In the genomic region with DNA sequence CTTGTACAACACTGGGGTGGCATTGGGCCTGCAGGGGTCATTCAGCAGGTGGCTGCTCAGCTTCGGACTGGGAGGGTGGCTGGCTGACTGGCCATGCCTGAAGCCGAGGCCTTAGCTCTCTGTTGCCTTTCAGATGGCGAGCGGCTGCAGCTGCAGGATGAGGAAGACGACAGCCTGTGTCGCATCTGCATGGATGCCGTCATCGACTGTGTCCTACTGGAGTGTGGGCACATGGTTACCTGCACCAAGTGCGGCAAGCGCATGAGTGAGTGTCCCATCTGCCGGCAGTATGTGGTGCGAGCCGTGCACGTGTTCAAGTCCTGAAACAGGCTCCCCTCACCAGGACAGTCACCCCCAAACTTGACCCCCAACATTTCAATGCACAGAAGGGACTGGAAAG, we compare ENCODE assay signal across 24 cellular contexts. TPM values are rescaled to one million over a fixed set of nuclear protein-coding genes. Genes with fewer than 3 reads are reported as not detected.
DNase-seq lines count a peak whose midpoint lies in the region; ATAC-seq and TF ChIP-seq lines count a peak whose summit lies in the region.
"Had no signal": no experiment of that assay in that cellular context is flagged by ENCODE, and none has a peak within 500 bp of the region (broad histone marks: within the 10 kb centered on the region; RNA-seq: fewer than 3 reads in every experiment).

No MANE protein-coding gene starts in this region.

- ATAC-seq in GM23338 (no peak), GM18909 (IDR thresholded peaks at IDR 0.05; ENCODE audit: poor library complexity, unreplicated experiment) (no peak)
- ATAC-seq: left lobe of liver; natural killer cell treated with Interleukin-12 subunit alpha and Interleukin-12 subunit beta and Interleukin-15 and Interleukin-18, amount 100 ng/mL, for 72 hours; pancreas; SK-N-SH treated with all-trans-retinoic acid at 6 μM for 48 hours; stimulated activated effector memory CD8-positive, alpha-beta T cell treated with anti-CD3 and anti-CD28 coated beads, Interleukin-12 subunit alpha, Interleukin-12 subunit beta, amount 100 ng/mL, for 72 hours had no signal

- TF ChIP-seq POLR2A in esophagus muscularis mucosa (IDR thresholded peaks at IDR 0.05; ENCODE audit: low read depth) = no peak
- no peak for TF ChIP-seq POLR2A in prostate gland (IDR thresholded peaks at IDR 0.05)

- H3F3A ChIP-seq in GM23338 (replicated peaks; ENCODE audit: low read depth) = peaks cover 18% of the 10 kb centered on the region

- TF ChIP-seq EP300 in esophagus muscularis mucosa (IDR thresholded peaks at IDR 0.05) = no peak

- no peak overlapping the region for H3K4ac ChIP-seq in trophoblast cell (ENCODE audit: low read depth, low read length)

- WGBS in esophagus muscularis mucosa = 91% methylated on average over 14 of the region's 14 CpGs
- WGBS in trophoblast cell (ENCODE audit: extremely low coverage, insufficient coverage, insufficient read length) = no CpG with 5 or more reads among the region's 14 CpGs
- WGBS in prostate gland = 94% methylated on average over 12 of the region's 14 CpGs

- no peak overlapping the region for H3K4me2 ChIP-seq in GM23338
- no peak overlapping the region for H3K4me2 ChIP-seq in trophoblast cell (ENCODE audit: low read length)

- H3K79me1 ChIP-seq in trophoblast cell (ENCODE audit: low read length) = no peaks in the 10 kb centered on the region

- no peak overlapping the region for H2BK5ac ChIP-seq in trophoblast cell (ENCODE audit: low read depth, low read length, poor library complexity)

- H4K91ac ChIP-seq in trophoblast cell (ENCODE audit: low read depth, low read length) = no peak overlapping the region

- H3K27me3 ChIP-seq in GM23338 (ENCODE audit: insufficient read depth) = no peaks in the 10 kb centered on the region
- H3K27me3 ChIP-seq in esophagus muscularis mucosa = no peaks in the 10 kb centered on the region
- H3K27me3 ChIP-seq in trophoblast cell (ENCODE audit: insufficient read depth, low read length) = no peaks in the 10 kb centered on the region
- H3K27me3 ChIP-seq in prostate gland (replicated peaks; ENCODE audit: insufficient read depth) = no peaks in the 10 kb centered on the region
- H3K27me3 ChIP-seq: pancreas had no signal

- no peak overlapping the region for H4K8ac ChIP-seq in trophoblast cell (ENCODE audit: low read depth, low read length)

- H3K79me2 ChIP-seq in GM23338 (replicated peaks; ENCODE audit: insufficient read depth) = no peaks in the 10 kb centered on the region; the same call in 1 of the 2 replicates
- H3K79me2 ChIP-seq in trophoblast cell (ENCODE audit: control insufficient read depth, insufficient read depth, low read length, poor library complexity) = no peaks in the 10 kb centered on the region

- peaks cover 47% of the 10 kb centered on the region for H3K4me1 Mint-ChIP-seq in CD14-positive monocyte
- no peaks in the 10 kb centered on the region for H3K4me1 Mint-ChIP-seq in GM23338
- H3K4me1 Mint-ChIP-seq: stimulated activated effector memory CD8-positive, alpha-beta T cell treated with anti-CD3 and anti-CD28 coated beads, Interleukin-12 subunit alpha, Interleukin-12 subunit beta, amount 100 ng/mL, for 72 hours had no signal

- H3K27ac ChIP-seq in GM23338 (ENCODE audit: low read depth) = peak overlapping the region; percentile 10; the same call in 1 of the 2 replicates
- peak overlapping the region; percentile 65 to 83 (median 80) for H3K27ac ChIP-seq in esophagus muscularis mucosa (replicated peaks in 1 of 4)
- no peak overlapping the region for H3K27ac ChIP-seq in trophoblast cell (ENCODE audit: low read depth, low read length)
- H3K27ac ChIP-seq in prostate gland = no peak overlapping the region
- H3K27ac ChIP-seq: pancreas had no signal

- H2BK120ac ChIP-seq in trophoblast cell (ENCODE audit: insufficient read depth, low read length, poor library complexity) = no peak overlapping the region

- H3K4me3 Mint-ChIP-seq in CD14-positive monocyte (no peak overlapping the region), GM23338 (no peak overlapping the region)
- H3K4me3 Mint-ChIP-seq: activated B cell treated with CpG ODN at 0.5 μM for 24 hours; activated naive CD4-positive, alpha-beta T cell treated with anti-CD3 and anti-CD28 coated beads for 36 hours; CD4-positive, alpha-beta memory T cell; natural killer cell treated with Interleukin-12 subunit alpha and Interleukin-12 subunit beta and Interleukin-15 and Interleukin-18, amount 100 ng/mL, for 72 hours; stimulated activated effector memory CD8-positive, alpha-beta T cell treated with anti-CD3 and anti-CD28 coated beads, Interleukin-12 subunit alpha, Interleukin-12 subunit beta, amount 100 ng/mL, for 72 hours had no signal

- H3K36me3 Mint-ChIP-seq in CD14-positive monocyte = peaks cover 64 to 79% of the 10 kb centered on the region in 2 donors
- peaks cover 93% of the 10 kb centered on the region for H3K36me3 Mint-ChIP-seq in GM23338 (ENCODE audit: low read depth)

- no peak overlapping the region for H2AK5ac ChIP-seq in trophoblast cell (ENCODE audit: low read length)

- H3K27me3 Mint-ChIP-seq in CD14-positive monocyte (ENCODE audit: low read depth in 3 of 3) (no peaks in the 10 kb centered on the region), GM23338 (ENCODE audit: insufficient read depth, low read depth, poor library complexity) (peaks cover 5% of the 10 kb centered on the region)
- H3K27me3 Mint-ChIP-seq: activated B cell treated with CpG ODN at 0.5 μM for 24 hours; CD4-positive, alpha-beta memory T cell; natural killer cell treated with Interleukin-12 subunit alpha and Interleukin-12 subunit beta and Interleukin-15 and Interleukin-18, amount 100 ng/mL, for 72 hours had no signal

- no peak overlapping the region for H4K12ac ChIP-seq in trophoblast cell (ENCODE audit: low read depth, low read length)

- no peak overlapping the region for H3K18ac ChIP-seq in trophoblast cell (ENCODE audit: low read length)

- peak overlapping the region; percentile 7 for H3K9ac ChIP-seq in trophoblast cell (ENCODE audit: low read length)

- TF ChIP-seq CTCF in CD14-positive monocyte (IDR thresholded peaks at IDR 0.05) (no peak), GM23338 (conservative IDR thresholded peaks at IDR 0.05; ENCODE audit: low read depth in 2 of 2) (no peak), esophagus muscularis mucosa (IDR thresholded peaks at IDR 0.05) (no peak), prostate gland (IDR thresholded peaks at IDR 0.05) (no peak)

- intact Hi-C loops in CD14-positive monocyte (cut with micrococcal nuclease) (loop anchor here in 1 of 2 donors (10.0 kb wide), 1 partner anchor 148 kb away; no protein-coding TSS in a partner anchor), esophagus muscularis mucosa (cut with DNase I) (no loop called here), prostate gland (cut with DNase I) (no loop called here)

- H4K20me1 ChIP-seq in GM23338 (replicated peaks; ENCODE audit: insufficient read depth) = peaks cover 27% of the 10 kb centered on the region

- no peaks in the 10 kb centered on the region for H3K9me2 ChIP-seq in GM23338 (ENCODE audit: insufficient read depth)

- DNase-seq in CD14-positive monocyte (ENCODE audit: low spot score) (no peak), GM23338 (ENCODE audit: low spot score) (no peak), esophagus muscularis mucosa (ENCODE audit: extremely low spot score) (no peak), trophoblast cell (no peak), prostate gland (ENCODE audit: low spot score) (no peak), cortex of kidney (lab: John Stamatoyannopoulos, UW) (no peak), COR-L47 (lab: John Stamatoyannopoulos, UW) (no peak)
- DNase-seq: activated B cell treated with CpG ODN at 0.5 μM for 24 hours; activated CD4-positive, alpha-beta T cell treated with anti-CD3 and anti-CD28 coated beads, Interleukin-2, amount 50 U/mL, for 48 hours; activated naive CD4-positive, alpha-beta T cell treated with anti-CD3 and anti-CD28 coated beads for 36 hours; activated T-cell treated with anti-CD3 and anti-CD28 coated beads, Interleukin-2, amount 50 U/mL, for 1 hour; amniotic stem cell; CD4-positive, alpha-beta memory T cell; H7; NCI-H1436 treated with DMSO at 0.1 percent for 48 hours; NCI-H524 treated with DMSO at 0.1 percent for 48 hours; pancreas; RPMI8226; T-helper 9 cell had no signal

- H3K23ac ChIP-seq in trophoblast cell (ENCODE audit: low read length) = no peak overlapping the region

- H3K27ac Mint-ChIP-seq in CD14-positive monocyte = peak overlapping the region; percentile 7 to 95 (median 83)
- H3K27ac Mint-ChIP-seq in GM23338 = no peak overlapping the region
- H3K27ac Mint-ChIP-seq: activated naive CD4-positive, alpha-beta T cell treated with anti-CD3 and anti-CD28 coated beads for 36 hours; natural killer cell treated with Interleukin-12 subunit alpha and Interleukin-12 subunit beta and Interleukin-15 and Interleukin-18, amount 100 ng/mL, for 72 hours had no signal

- H3K36me3 ChIP-seq in GM23338 (ENCODE audit: insufficient read depth) (peaks cover 46% of the 10 kb centered on the region), esophagus muscularis mucosa (peaks cover 11 to 95% (median 79%) of the 10 kb centered on the region in 4 donors), trophoblast cell (ENCODE audit: control insufficient read depth in 1 of 2, insufficient read depth in 2 of 2, low read length in 2 of 2) (peaks cover 30 to 64% of the 10 kb centered on the region in 2 experiments), prostate gland (no peaks in the 10 kb centered on the region)

- H3K9me3 Mint-ChIP-seq in CD14-positive monocyte (peaks cover 0 to 9% (median 5%) of the 10 kb centered on the region in 7 donors), GM23338 (no peaks in the 10 kb centered on the region)
- H3K9me3 Mint-ChIP-seq: activated B cell treated with CpG ODN at 0.5 μM for 24 hours; activated naive CD4-positive, alpha-beta T cell treated with anti-CD3 and anti-CD28 coated beads for 36 hours; CD4-positive, alpha-beta memory T cell; natural killer cell treated with Interleukin-12 subunit alpha and Interleukin-12 subunit beta and Interleukin-15 and Interleukin-18, amount 100 ng/mL, for 72 hours; stimulated activated effector memory CD8-positive, alpha-beta T cell treated with anti-CD3 and anti-CD28 coated beads, Interleukin-12 subunit alpha, Interleukin-12 subunit beta, amount 100 ng/mL, for 72 hours had no signal

- H3K4me1 ChIP-seq in GM23338 (ENCODE audit: insufficient read depth) (no peaks in the 10 kb centered on the region), esophagus muscularis mucosa (peaks cover 29 to 51% (median 45%) of the 10 kb centered on the region in 4 donors), trophoblast cell (ENCODE audit: control insufficient read depth in 1 of 2, insufficient read depth in 2 of 2, low read length in 2 of 2) (no peaks in the 10 kb centered on the region), prostate gland (replicated peaks) (no peaks in the 10 kb centered on the region)
- H3K4me1 ChIP-seq: pancreas had no signal

- no peak overlapping the region for H3K14ac ChIP-seq in trophoblast cell (ENCODE audit: low read length)

- no peaks in the 10 kb centered on the region for H3K9me3 ChIP-seq in esophagus muscularis mucosa
- no peaks in the 10 kb centered on the region for H3K9me3 ChIP-seq in trophoblast cell (ENCODE audit: insufficient read depth, low read depth, low read length)
- H3K9me3 ChIP-seq in prostate gland = no peaks in the 10 kb centered on the region
- H3K9me3 ChIP-seq: pancreas had no signal

- H3K4me3 ChIP-seq in GM23338 (no peak overlapping the region), esophagus muscularis mucosa (no peak overlapping the region), trophoblast cell (ENCODE audit: low read depth, low read length) (peak overlapping the region; percentile 25), prostate gland (no peak overlapping the region)
- H3K4me3 ChIP-seq: pancreas had no signal

- H2BK12ac ChIP-seq in trophoblast cell (ENCODE audit: low read length) = no peak overlapping the region

- H2AFZ ChIP-seq in GM23338 (no peak overlapping the region), trophoblast cell (ENCODE audit: insufficient read depth, low read length, poor library complexity) (no peak overlapping the region)

RNA-seq across cellular contexts. Expression of a gene that starts 23.3 kb away (rescaled TPM):
- polyA plus RNA-seq in CD14-positive monocyte = 10 to 100 TPM; 15.5 to 23.8 TPM
- 50.1 and 63.3 TPM in 2 replicates for total RNA-seq in GM23338 (2014; rRNA removed; shearing (Covaris generic))
- polyA plus RNA-seq in GM23338 (2016; fragmentation: Nextera tagmentation; extraction: Ambion mirVana) = 47.1 and 47.2 TPM in 2 replicates
- total RNA-seq in esophagus muscularis mucosa = 10 to 100 TPM; 39.6 to 69.9 (median 46.6) TPM
- polyA plus RNA-seq in trophoblast cell (2013) = 28.3 and 31.1 TPM in 2 replicates
- total RNA-seq in prostate gland = 10 to 100 TPM; 20.3 to 51.5 TPM

Comparison
In these comparisons a context has a peak if more than half of its experiments do, and no peak if none do; other contexts are left out.
1. H3K27ac ChIP-seq: peak in GM23338 (single experiment) and esophagus muscularis mucosa (4 of 4); none in trophoblast cell (single experiment) and prostate gland (0 of 2).